In the genomic region with DNA sequence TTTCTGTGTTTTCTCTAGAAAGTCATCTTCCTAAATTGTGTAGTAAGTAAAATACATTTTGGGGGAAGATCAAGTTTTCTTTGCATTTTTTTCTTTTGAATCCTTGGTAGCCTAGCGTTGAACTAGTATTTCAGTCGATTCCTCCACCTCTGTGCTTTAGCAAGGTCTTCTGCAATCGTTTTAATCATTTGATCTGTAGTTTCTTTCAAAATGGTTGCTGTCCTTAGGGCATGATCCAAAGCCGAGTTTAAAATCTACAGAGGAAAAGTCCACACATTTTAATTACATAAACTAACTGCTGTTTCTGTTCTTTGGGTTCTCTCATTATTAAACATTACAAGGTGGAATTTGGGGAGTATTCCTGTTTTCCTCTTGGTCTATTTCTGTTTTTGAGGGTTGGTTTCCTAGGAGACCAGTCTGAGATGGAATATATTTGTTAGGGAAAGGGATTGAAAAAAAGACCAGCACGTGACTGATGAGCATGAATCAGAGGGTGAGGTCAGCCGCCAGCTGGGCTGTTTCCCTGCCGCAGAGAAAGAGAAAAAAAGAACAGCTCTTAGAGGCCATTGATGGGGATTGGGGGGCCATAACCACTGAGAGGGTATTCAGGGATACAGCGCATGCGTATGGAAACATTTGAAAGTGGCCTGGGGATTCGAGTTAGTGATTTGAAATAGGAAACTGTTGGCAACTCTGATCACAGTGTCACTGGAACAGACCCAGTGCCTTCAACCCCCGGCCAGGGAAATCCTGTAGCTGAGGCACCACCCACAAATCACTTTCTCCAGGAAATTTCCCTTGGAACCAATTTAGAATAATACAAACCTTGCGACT, we compare ENCODE assay signal across 8 cellular contexts. TPM values are rescaled to one million over a fixed set of nuclear protein-coding genes. Genes with fewer than 3 reads are reported as not detected.
DNase-seq lines count a peak whose midpoint lies in the region; ATAC-seq, FAIRE-seq and TF ChIP-seq lines count a peak whose summit lies in the region.

No MANE protein-coding gene starts in this region.

- peaks cover 40% of the 10 kb centered on the region for H3K4me1 ChIP-seq in adipocyte (ENCODE audit: control insufficient read depth, insufficient read depth, low read length)
- peaks cover 0 to 28% (median 11%) of the 10 kb centered on the region in 12 donors for H3K4me1 ChIP-seq in heart left ventricle
- peaks cover 0 to 15% (median 3%) of the 10 kb centered on the region in 3 donors for H3K4me1 ChIP-seq in pancreas

- peak overlapping the region; percentile 72 for H3K9ac ChIP-seq in adipocyte (ENCODE audit: low read length)

- H3K27me3 ChIP-seq in AG04450 (ENCODE audit: control insufficient read depth, insufficient read depth, low read length) = no peaks in the 10 kb centered on the region
- no peaks in the 10 kb centered on the region for H3K27me3 ChIP-seq in adipocyte (replicated peaks; ENCODE audit: control insufficient read depth, insufficient read depth, low read length)
- H3K27me3 ChIP-seq in heart left ventricle = no peaks in the 10 kb centered on the region
- H3K27me3 ChIP-seq in pancreas = no peaks in the 10 kb centered on the region

- no peaks in the 10 kb centered on the region for H3K9me3 ChIP-seq in AG04450 (ENCODE audit: control insufficient read depth, insufficient read depth, low read length)
- H3K9me3 ChIP-seq in adipocyte (ENCODE audit: control insufficient read depth, low read length) = no peaks in the 10 kb centered on the region
- no peaks in the 10 kb centered on the region for H3K9me3 ChIP-seq in heart left ventricle
- no peaks in the 10 kb centered on the region for H3K9me3 ChIP-seq in pancreas

- WGBS in heart left ventricle, 4 donors = 27 to 35% (median 34%) methylated on average over 12 of the region's 12 CpGs
- WGBS in pancreas, 2 donors = 20 to 22% methylated on average over 12 of the region's 12 CpGs

- ATAC-seq in heart left ventricle = peak; percentile 69 to 92 (median 86)
- ATAC-seq in pancreas = peak; percentile 91 to 94 (median 94)

- H3K36me3 ChIP-seq in adipocyte (ENCODE audit: control insufficient read depth, insufficient read depth, low read length, severe bottlenecking) = peaks cover 8% of the 10 kb centered on the region
- H3K36me3 ChIP-seq in heart left ventricle = peaks cover 0 to 7% (median 5%) of the 10 kb centered on the region in 9 donors
- H3K36me3 ChIP-seq in pancreas = no peaks in the 10 kb centered on the region

- POLR2A ChIA-PET in AG04450 (lab: Yijun Ruan, JAX) = interaction anchor here (0.5 to 1.2 kb wide), 8 partner anchors 9 to 260 kb away, joined by 3 to 11 read pairs (median 4); partner anchors contain the start of genes GPSM2, PRPF38B, STXBP3 and TAF13

- FAIRE-seq in pancreas (lab: Jason Lieb, UNC) = peak; percentile 71

- no peak for TF ChIP-seq POLR2A in heart left ventricle (IDR thresholded peaks at IDR 0.05)

- H3K4me3 ChIP-seq in AG04450 (ENCODE audit: low read depth, low read length) (peak overlapping the region; percentile 37), adipocyte (ENCODE audit: low read length) (peak overlapping the region; percentile 71), heart left ventricle (peak overlapping the region in 10 of 12 donors; percentile 10 to 48 (median 37)), pancreas (peak overlapping the region in 2 of 4 donors; percentile 21 to 30)

- H3K27ac ChIP-seq in AG04450 (ENCODE audit: low read depth, low read length) (peak overlapping the region; percentile 97), heart left ventricle (peak overlapping the region in 11 of 12 donors; percentile 21 to 85 (median 73)), pancreas (peak overlapping the region; percentile 57 to 85 (median 64))

- TF ChIP-seq CTCF in AG04450 (IDR thresholded peaks at IDR 0.05; ENCODE audit: low read depth, low read length) = no peak
- TF ChIP-seq CTCF in heart left ventricle (IDR thresholded peaks at IDR 0.05) = no peak
- TF ChIP-seq CTCF in pancreas (IDR thresholded peaks at IDR 0.05) = no peak

- DNase-seq in AG04450 (ENCODE audit: low read depth, low spot score) = peak; percentile 80
- DNase-seq in LoVo (ENCODE audit: low spot score) = peak; percentile 50
- DNase-seq in adipocyte (ENCODE audit: low read depth) = peak; percentile 94
- DNase-seq in heart left ventricle = peak; percentile 71 to 76 (median 75)
- peak; percentile 68 to 80 (median 76) for DNase-seq in pancreas
- no peak for DNase-seq in activated gamma-delta T cell (lab: John Stamatoyannopoulos, UW)
- DNase-seq in activated CD4-positive, CD25-positive, alpha-beta regulatory T cell (lab: John Stamatoyannopoulos, UW) = no peak
- no peak for DNase-seq in activated CD8-positive, alpha-beta memory T cell treated with anti-CD3 and anti-CD28 coated beads for 24 hours

- intact Hi-C loops in heart left ventricle (cut with DNase I) = no loop called here
- intact Hi-C loops in pancreas (cut with DNase I) = no loop called here

- CTCF ChIA-PET in AG04450 (lab: Charles Lee) = interaction anchor here (2.6 to 5.4 kb wide), 2 partner anchors 12 to 81 kb away, joined by 16 to 55 read pairs; no protein-coding TSS in a partner anchor

RNA-seq across cellular contexts. Expression of gene AKNAD1, which starts 40.6 kb away (rescaled TPM):
- polyA plus RNA-seq in AG04450 (2011; rRNA removed) = 0.45 and 0.86 TPM in 2 replicates
- polyA minus RNA-seq in AG04450 (2011; rRNA and poly(A)+ RNA removed) = 0.18 and 0.26 TPM in 2 replicates
- total RNA-seq in heart left ventricle = under 1 TPM in 1 of 9 donors, not detected in 8; 0.59 TPM
- polyA plus RNA-seq in heart left ventricle = under 1 TPM in 1 of 2 donors, not detected in 1; 0.14 TPM
- total RNA-seq in pancreas = not detected
- polyA plus RNA-seq in pancreas = under 1 TPM in 1 of 2 donors, not detected in 1; 0.23 TPM

Comparison
In these comparisons a context has a peak if more than half of its experiments do, and no peak if none do; other contexts are left out.
1. DNase-seq: peak in AG04450 (single experiment), LoVo (single experiment), adipocyte (single experiment), heart left ventricle (5 of 5) and pancreas (6 of 6); none in activated gamma-delta T cell (single experiment), activated CD4-positive, CD25-positive, alpha-beta regulatory T cell (0 of 4) and activated CD8-positive, alpha-beta memory T cell treated with anti-CD3 and anti-CD28 coated beads for 24 hours (single experiment).
2. Peak in every context shown above with its lines, with median percentiles within 50 percentile points of each other: H3K27ac ChIP-seq.